In genomic region chr19:40777795-40778044, GRCh38 we compare ENCODE assay signal across 8 cellular contexts. TPM values are rescaled to one million over a fixed set of nuclear protein-coding genes. Genes with fewer than 3 reads are reported as not detected.
DNase-seq lines count a peak whose midpoint lies in the region; ATAC-seq, FAIRE-seq and TF ChIP-seq lines count a peak whose summit lies in the region.

No MANE protein-coding gene starts in this region.

- TF ChIP-seq CTCF in GM06990 (IDR thresholded peaks at IDR 0.05; ENCODE audit: insufficient read depth, low read length, poor library complexity, severe bottlenecking) (no peak), PC-9 (conservative IDR thresholded peaks at IDR 0.05) (no peak; the same call in 1 of the 2 replicates), epithelial cell of esophagus (IDR thresholded peaks at IDR 0.05; ENCODE audit: insufficient read depth, low read depth, low read length, missing control alignments) (no peak), pancreas (IDR thresholded peaks at IDR 0.05) (no peak)

- no peaks in the 10 kb centered on the region; the same call in 1 of the 2 replicates for H4K20me1 ChIP-seq in PC-9 (ENCODE audit: insufficient read depth)

- peaks cover 29% of the 10 kb centered on the region for H3F3A ChIP-seq in PC-9 (ENCODE audit: insufficient read depth, low read depth)

- CTCF ChIA-PET in PC-9 (lab: Charles Lee) = interaction anchor here (0.6 to 2.7 kb wide), 3 partner anchors 21 to 476 kb away, joined by 3 to 11 read pairs (median 4); partner anchors contain the start of gene EGLN2

- peak overlapping the region; percentile 95 for H3K27ac ChIP-seq in PC-9
- peak overlapping the region; percentile 93 to 98 (median 95) for H3K27ac ChIP-seq in pancreas

- no TSS peak for BruUV-seq in PC-9 (replicated peaks; lab: Mats Ljungman, UMichigan)

- H3K79me2 ChIP-seq in PC-9 (ENCODE audit: low read depth) = no peaks in the 10 kb centered on the region

- H3K4me3 ChIP-seq in GM06990 (replicated peaks; ENCODE audit: low read depth, low read length) (peak overlapping the region; percentile 69), PC-9 (peak overlapping the region; percentile 64), epithelial cell of esophagus (ENCODE audit: low read length) (peak overlapping the region; percentile 74), pancreas (peak overlapping the region; percentile 31 to 76 (median 58))

- H3K36me3 ChIP-seq in GM06990 (ENCODE audit: control insufficient read depth, insufficient read depth, low read length) = peaks cover 3% of the 10 kb centered on the region
- no peaks in the 10 kb centered on the region for H3K36me3 ChIP-seq in PC-9 (ENCODE audit: low read depth)
- H3K36me3 ChIP-seq in pancreas = no peaks in the 10 kb centered on the region

- POLR2A ChIA-PET in PC-9 (lab: Charles Lee; ENCODE audit: unreplicated experiment) = interaction anchor here (0.5 to 2.6 kb wide), 19 partner anchors 20 to 1342 kb away, joined by 3 to 33 read pairs (median 7); partner anchors contain the start of genes ACTMAP, BLVRB, COQ8B and CYP2S1

- peak overlapping the region; percentile 91 for H3K4me2 ChIP-seq in PC-9

- WGBS in pancreas, 2 donors = 0 to 1% methylated on average over 12 of the region's 12 CpGs

- no peaks in the 10 kb centered on the region for H3K9me3 ChIP-seq in PC-9 (ENCODE audit: insufficient read depth, low read depth)
- H3K9me3 ChIP-seq in pancreas = no peaks in the 10 kb centered on the region

- no peaks in the 10 kb centered on the region for H3K27me3 ChIP-seq in GM06990 (replicated peaks; ENCODE audit: control insufficient read depth, insufficient read depth, low read length)
- H3K27me3 ChIP-seq in PC-9 (ENCODE audit: insufficient read depth, low read depth) = no peaks in the 10 kb centered on the region
- H3K27me3 ChIP-seq in pancreas = no peaks in the 10 kb centered on the region

- H3K4me1 ChIP-seq in PC-9 (replicated peaks; ENCODE audit: insufficient read depth) = peaks cover 13% of the 10 kb centered on the region
- peaks cover 0 to 8% (median 0%) of the 10 kb centered on the region in 3 donors for H3K4me1 ChIP-seq in pancreas

- peak overlapping the region; percentile 82 for H2AFZ ChIP-seq in PC-9

- intact Hi-C loops in PC-9 (cut with micrococcal nuclease; ENCODE audit: unreplicated experiment) = loop anchor here (1.0 to 2.0 kb wide), 3 partner anchors 21 to 61 kb away; partner anchors contain the start of genes ACTMAP, COQ8B and SNRPA
- intact Hi-C loops in pancreas (cut with DNase I) = no loop called here

- no peak for FAIRE-seq in pancreas (lab: Jason Lieb, UNC)

- ATAC-seq in pancreas (no peak), HG03354 (IDR thresholded peaks at IDR 0.05; ENCODE audit: poor library complexity, severe bottlenecking, unreplicated experiment) (no peak), HG03460 (IDR thresholded peaks at IDR 0.05; ENCODE audit: unreplicated experiment) (no peak)

- DNase-seq in GM06990 (ENCODE audit: extremely low read depth, insufficient read length) (no peak), PC-9 (no peak), epithelial cell of esophagus (ENCODE audit: low read depth) (no peak), pancreas (no peak), NCI-H187 (lab: John Stamatoyannopoulos, UW) (no peak)
- DNase-seq in stimulated activated CD4-positive, alpha-beta T cell treated with anti-CD3 and anti-CD28 coated beads, Interleukin-4, amount 100 ng/mL, for 1 hour = no peak

- no peaks in the 10 kb centered on the region for H3K9me2 ChIP-seq in PC-9 (ENCODE audit: insufficient read depth)

RNA-seq across cellular contexts. Expression of gene RAB4B, which starts 0.3 kb away (rescaled TPM):
- 22.2 and 24.8 TPM in 2 replicates for total RNA-seq in PC-9 (2021)
- total RNA-seq in pancreas = 10 to 100 TPM in 2 of 6 donors, 1 to 10 TPM in 4; 5.0 to 18.9 (median 9.1) TPM
- polyA plus RNA-seq in pancreas = 10 to 100 TPM; 34.3 to 45.8 TPM

RNA-seq across cellular contexts. Expression of gene MIA, which starts 2.4 kb away (rescaled TPM):
- total RNA-seq in PC-9 (2021) (2.5 and 2.7 TPM in 2 replicates), pancreas (1 to 10 TPM in 1 of 6 donors, under 1 TPM in 1, not detected in 4; 0.79 to 1.9 TPM)
- polyA plus RNA-seq in pancreas = 1 to 10 TPM in 1 of 2 donors, under 1 TPM in 1; 0.94 to 2.2 TPM

RNA-seq across cellular contexts. Expression of gene EGLN2, which starts 21.3 kb away (rescaled TPM):
- total RNA-seq in PC-9 (2021) = 78.4 and 78.5 TPM in 2 replicates
- 10 to 100 TPM; 22.3 to 45.6 (median 27.4) TPM for total RNA-seq in pancreas
- polyA plus RNA-seq in pancreas = 10 to 100 TPM; 57.6 to 82.1 TPM

RNA-seq across cellular contexts. Expression of gene SNRPA, which starts 26.7 kb away (rescaled TPM):
- total RNA-seq in PC-9 (2021) (119 and 147 TPM in 2 replicates), pancreas (10 to 100 TPM; 18.9 to 33.0 (median 23.7) TPM)
- 10 to 100 TPM; 28.0 to 32.0 TPM for polyA plus RNA-seq in pancreas

RNA-seq across cellular contexts. Expression of gene ACTMAP, which starts 27.4 kb away (rescaled TPM):
- total RNA-seq in PC-9 (2021) (35.9 and 39.3 TPM in 2 replicates), pancreas (1 to 10 TPM; 3.2 to 6.3 (median 4.2) TPM)
- 10 to 100 TPM in 1 of 2 donors, 1 to 10 TPM in 1; 6.1 to 10.1 TPM for polyA plus RNA-seq in pancreas
